In genomic region chr11:76678316-76678715, GRCh38 we compare ENCODE assay signal across 1 cellular context.
TF ChIP-seq lines count a peak whose summit lies in the region.

No MANE protein-coding gene starts in this region.

TF ChIP-seq in HepG2, 621 proteins besides CTCF, POLR2A, EP300 and RAD21 (continued from another document):
- TF ChIP-seq ZNF570 (CRISPR knock-in tag; IDR thresholded peaks at IDR 0.05; ENCODE audit: borderline replicate concordance) (no peak), ZNF224 (CRISPR knock-in tag; IDR thresholded peaks at IDR 0.05) (no peak)
